ENCODE assay signal across 19 cellular contexts in the genomic region with DNA sequence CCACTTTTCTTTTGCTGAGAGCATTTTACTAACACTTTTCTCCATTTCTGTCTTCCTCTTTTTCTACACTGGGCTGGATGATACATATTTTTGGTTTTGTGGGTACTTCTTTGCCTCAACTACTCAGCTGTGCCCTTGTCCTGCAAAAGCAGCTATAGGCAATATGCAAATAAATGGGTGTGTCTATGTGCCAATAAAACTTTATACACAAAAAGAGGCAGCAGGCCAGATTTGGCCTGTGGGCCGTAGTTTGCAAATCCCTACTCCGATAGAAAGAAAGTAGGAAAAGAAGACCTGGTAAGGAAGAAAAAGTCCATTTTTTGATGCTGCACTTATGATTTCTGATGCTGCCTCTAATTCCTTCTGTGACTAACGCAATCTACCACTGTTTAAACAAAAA. TPM values are rescaled to one million over a fixed set of nuclear protein-coding genes. Genes with fewer than 3 reads are reported as not detected.
DNase-seq lines count a peak whose midpoint lies in the region; ATAC-seq and TF ChIP-seq lines count a peak whose summit lies in the region.
"Had no signal": no experiment of that assay in that cellular context is flagged by ENCODE, and none has a peak within 500 bp of the region (broad histone marks: within the 10 kb centered on the region; RNA-seq: fewer than 3 reads in every experiment).

No MANE protein-coding gene starts in this region.

- peaks cover 11% of the 10 kb centered on the region for H3K27me3 Mint-ChIP-seq in activated naive CD8-positive, alpha-beta T cell treated with anti-CD3 and anti-CD28 coated beads, Interleukin-2, amount 10 ng/mL, durations not matched to agents 7 days and 5 days
- H3K27me3 Mint-ChIP-seq in activated naive CD8-positive, alpha-beta T cell treated with anti-CD3 and anti-CD28 coated beads, Interleukin-2, amount 50 U/mL, for 24 hours, result peaks cover 26% of the 10 kb centered on the region
- no peaks in the 10 kb centered on the region for H3K27me3 Mint-ChIP-seq in mesothelial cell of epicardium (ENCODE audit: low read depth)

- TF ChIP-seq CTCF in mesothelial cell of epicardium (IDR thresholded peaks at IDR 0.05; ENCODE audit: unreplicated experiment) (no peak), uterus (IDR thresholded peaks at IDR 0.05) (no peak)

- H3K9me3 Mint-ChIP-seq in activated naive CD8-positive, alpha-beta T cell treated with anti-CD3 and anti-CD28 coated beads, Interleukin-2, amount 10 ng/mL, durations not matched to agents 7 days and 5 days, result no peaks in the 10 kb centered on the region
- H3K9me3 Mint-ChIP-seq in activated naive CD8-positive, alpha-beta T cell treated with anti-CD3 and anti-CD28 coated beads, Interleukin-2, amount 50 U/mL, for 24 hours, result no peaks in the 10 kb centered on the region
- H3K9me3 Mint-ChIP-seq in mesothelial cell of epicardium, result no peaks in the 10 kb centered on the region
- H3K9me3 Mint-ChIP-seq: T-helper 2 cell treated with Interferon-gamma antibody and Interleukin-4, amounts not matched to agents 5 μg/mL and 100 μg/mL, for 36 hours had no signal

- no peak for DNase-seq in activated naive CD8-positive, alpha-beta T cell treated with anti-CD3 and anti-CD28 coated beads, Interleukin-2, amount 10 ng/mL, durations not matched to agents 7 days and 5 days
- DNase-seq in activated naive CD8-positive, alpha-beta T cell treated with anti-CD3 and anti-CD28 coated beads, Interleukin-2, amount 50 U/mL, for 24 hours, result no peak
- DNase-seq in caudate nucleus (lab: John Stamatoyannopoulos, UW), result no peak
- no peak for DNase-seq in mesothelial cell of epicardium (ENCODE audit: low spot score in 2 of 2, unreplicated experiment in 2 of 2)
- no peak for DNase-seq in uterus
- DNase-seq in glomerular visceral epithelial cell (ENCODE audit: extremely low spot score), result no peak
- no peak for DNase-seq in activated T-cell treated with anti-CD3 and anti-CD28 coated beads, Interleukin-2, amount 50 U/mL, for 1 hour
- no peak for DNase-seq in activated T-cell treated with anti-CD3 and anti-CD28 coated beads, Interleukin-2, amount 50 U/mL, for 48 hours
- DNase-seq: activated CD8-positive, alpha-beta memory T cell treated with anti-CD3 and anti-CD28 coated beads, Interleukin-2, amount 50 U/mL, for 48 hours; activated gamma-delta T cell; foreskin keratinocyte; NCI-H1694 treated with DMSO at 0.1 percent for 48 hours; NCI-H2227 treated with DMSO at 0.1 percent for 48 hours; nephron progenitor cell; stimulated activated naive CD4-positive, alpha-beta T cell treated with Interleukin-2 at 50 U/mL for 16 hours had no signal

- TF ChIP-seq POLR2A in uterus (IDR thresholded peaks at IDR 0.05), result no peak

- H3K4me1 ChIP-seq in uterus, result no peaks in the 10 kb centered on the region

- peak overlapping the region; percentile 27 for H3K27ac ChIP-seq in caudate nucleus (ENCODE audit: low read depth, low read length)
- peak overlapping the region; percentile 39 to 40 for H3K27ac ChIP-seq in uterus
- H3K27ac ChIP-seq: epithelial cell of prostate, foreskin keratinocyte had no signal

- POLR2A ChIA-PET in activated naive CD8-positive, alpha-beta T cell treated with anti-CD3 and anti-CD28 coated beads, Interleukin-2, amount 10 ng/mL, durations not matched to agents 7 days and 5 days (lab: Charles Lee), result no interaction called here

- H3K36me3 Mint-ChIP-seq in activated naive CD8-positive, alpha-beta T cell treated with anti-CD3 and anti-CD28 coated beads, Interleukin-2, amount 10 ng/mL, durations not matched to agents 7 days and 5 days, result no peaks in the 10 kb centered on the region
- no peaks in the 10 kb centered on the region for H3K36me3 Mint-ChIP-seq in activated naive CD8-positive, alpha-beta T cell treated with anti-CD3 and anti-CD28 coated beads, Interleukin-2, amount 50 U/mL, for 24 hours (ENCODE audit: low read depth)
- peaks cover 22% of the 10 kb centered on the region for H3K36me3 Mint-ChIP-seq in mesothelial cell of epicardium

- peak overlapping the region; percentile 3 for H3K27ac Mint-ChIP-seq in activated naive CD8-positive, alpha-beta T cell treated with anti-CD3 and anti-CD28 coated beads, Interleukin-2, amount 10 ng/mL, durations not matched to agents 7 days and 5 days
- no peak overlapping the region for H3K27ac Mint-ChIP-seq in activated naive CD8-positive, alpha-beta T cell treated with anti-CD3 and anti-CD28 coated beads, Interleukin-2, amount 50 U/mL, for 24 hours
- H3K27ac Mint-ChIP-seq in mesothelial cell of epicardium, result peak overlapping the region; percentile 23
- H3K27ac Mint-ChIP-seq: nephron progenitor cell; T-helper 2 cell treated with Interferon-gamma antibody and Interleukin-4, amounts not matched to agents 5 μg/mL and 100 μg/mL, for 36 hours had no signal

- peaks cover 17% of the 10 kb centered on the region for H3K4me1 Mint-ChIP-seq in activated naive CD8-positive, alpha-beta T cell treated with anti-CD3 and anti-CD28 coated beads, Interleukin-2, amount 10 ng/mL, durations not matched to agents 7 days and 5 days
- peaks cover 12% of the 10 kb centered on the region for H3K4me1 Mint-ChIP-seq in activated naive CD8-positive, alpha-beta T cell treated with anti-CD3 and anti-CD28 coated beads, Interleukin-2, amount 50 U/mL, for 24 hours
- H3K4me1 Mint-ChIP-seq in mesothelial cell of epicardium, result peaks cover 62% of the 10 kb centered on the region

- H3K36me3 ChIP-seq in uterus, result no peaks in the 10 kb centered on the region
- H3K36me3 ChIP-seq: Peyer's patch, upper lobe of left lung had no signal

- no peaks in the 10 kb centered on the region for H3K9me3 ChIP-seq in uterus
- H3K9me3 ChIP-seq: Peyer's patch, upper lobe of left lung had no signal

- intact Hi-C loops in uterus (cut with DNase I; ENCODE audit: low total_unique reads), result no loop called here

- no peak for ATAC-seq in activated naive CD8-positive, alpha-beta T cell treated with anti-CD3 and anti-CD28 coated beads, Interleukin-2, amount 10 ng/mL, durations not matched to agents 7 days and 5 days (ENCODE audit: low read depth)
- no peak for ATAC-seq in activated naive CD8-positive, alpha-beta T cell treated with anti-CD3 and anti-CD28 coated beads, Interleukin-2, amount 50 U/mL, for 24 hours
- ATAC-seq: foreskin keratinocyte had no signal

- H3K4me3 ChIP-seq in uterus, result no peak overlapping the region
- H3K4me3 ChIP-seq: Peyer's patch, upper lobe of left lung had no signal

- H3K4me3 Mint-ChIP-seq in activated naive CD8-positive, alpha-beta T cell treated with anti-CD3 and anti-CD28 coated beads, Interleukin-2, amount 10 ng/mL, durations not matched to agents 7 days and 5 days, result no peak overlapping the region
- no peak overlapping the region for H3K4me3 Mint-ChIP-seq in activated naive CD8-positive, alpha-beta T cell treated with anti-CD3 and anti-CD28 coated beads, Interleukin-2, amount 50 U/mL, for 24 hours
- H3K4me3 Mint-ChIP-seq in mesothelial cell of epicardium, result no peak overlapping the region
- H3K4me3 Mint-ChIP-seq: nephron progenitor cell; T-helper 2 cell treated with Interferon-gamma antibody and Interleukin-4, amounts not matched to agents 5 μg/mL and 100 μg/mL, for 36 hours had no signal

- H3K27me3 ChIP-seq in uterus, result no peaks in the 10 kb centered on the region
- H3K27me3 ChIP-seq: Peyer's patch, upper lobe of left lung had no signal

RNA-seq across cellular contexts. Expression of a gene that starts 6.5 kb away (rescaled TPM):
- 1 to 10 TPM; 3.7 to 4.3 TPM for total RNA-seq in activated naive CD8-positive, alpha-beta T cell treated with anti-CD3 and anti-CD28 coated beads, Interleukin-2, amount 10 ng/mL, durations not matched to agents 7 days and 5 days
- total RNA-seq in mesothelial cell of epicardium (114 to 120 TPM (median 117 TPM) in 3 replicates), uterus (10 to 100 TPM in 2 of 4 donors, 1 to 10 TPM in 2; 5.0 to 55.0 (median 12.4) TPM)
